ENCODE assay signal across 31 cellular contexts in genomic region chr1:150753416-150753815, GRCh38. TPM values are rescaled to one million over a fixed set of nuclear protein-coding genes. Genes with fewer than 3 reads are reported as not detected.
"Had no signal": no experiment of that assay in that cellular context is flagged by ENCODE, and none has a peak within 500 bp of the region (broad histone marks: within the 10 kb centered on the region; RNA-seq: fewer than 3 reads in every experiment).

No MANE protein-coding gene starts in this region.

- H3K9me3 Mint-ChIP-seq: nephron; T-helper 1 cell treated with Interleukin-12 subunit alpha and Interleukin-12 subunit beta and Interleukin-4 antibody, amounts not matched to agents 30 μg/mL and 1 μg/mL, for 36 hours had no signal

- H3K27ac Mint-ChIP-seq: nephron; T-helper 1 cell treated with Interleukin-12 subunit alpha and Interleukin-12 subunit beta and Interleukin-4 antibody, amounts not matched to agents 30 μg/mL and 1 μg/mL, for 36 hours had no signal

- H3K27me3 ChIP-seq: breast epithelium, gastrocnemius medialis, pancreas, right atrium auricular region, tibial nerve had no signal

- H3K36me3 ChIP-seq: breast epithelium, pancreas, WERI-Rb-1 had no signal

- H3K4me3 ChIP-seq: breast epithelium, gastrocnemius medialis, pancreas, psoas muscle, right atrium auricular region, smooth muscle cell, tibial nerve had no signal

- ATAC-seq: activated CD4-positive, CD25-positive, alpha-beta regulatory T cell treated with anti-CD3 and anti-CD28 coated beads, Interleukin-2, amount 50 U/mL, for 24 hours; gastrocnemius medialis; left cardiac atrium; pancreas; psoas muscle had no signal

- H3K27ac ChIP-seq: breast epithelium, gastrocnemius medialis, pancreas, psoas muscle, right atrium auricular region, tibial nerve, WERI-Rb-1 had no signal

- H3K4me3 Mint-ChIP-seq: nephron; T-helper 1 cell treated with Interleukin-12 subunit alpha and Interleukin-12 subunit beta and Interleukin-4 antibody, amounts not matched to agents 30 μg/mL and 1 μg/mL, for 36 hours had no signal

- H3K9me3 ChIP-seq: breast epithelium, gastrocnemius medialis, pancreas, psoas muscle, right atrium auricular region, tibial nerve had no signal

- FAIRE-seq: keratinocyte, pancreas had no signal

- H3K4me1 ChIP-seq: breast epithelium, gastrocnemius medialis, pancreas, psoas muscle, right atrium auricular region, tibial nerve had no signal

- H3K4me1 Mint-ChIP-seq: nephron had no signal

- DNase-seq: activated CD4-positive, alpha-beta T cell treated with anti-CD3 and anti-CD28 coated beads for 48 hours; activated CD4-positive, alpha-beta T cell treated with anti-CD3 and anti-CD28 coated beads, Interleukin-2, amount 50 U/mL, for 48 hours; activated CD8-positive, alpha-beta memory T cell treated with anti-CD3 and anti-CD28 coated beads for 24 hours; activated gamma-delta T cell treated with Interleukin-2 at 50 U/mL for 16 hours; activated naive CD4-positive, alpha-beta T cell treated with anti-CD3 and anti-CD28 coated beads, Interleukin-2, amount 50 U/mL, for 16 hours; activated T-cell treated with anti-CD3 and anti-CD28 coated beads, Interleukin-2, amount 50 U/mL, for 1 hour; central memory CD4-positive, alpha-beta T cell; effector memory CD4-positive, alpha-beta T cell; gastrocnemius medialis; glutamatergic neuron; left cardiac atrium; midbrain; nucleus accumbens; pancreas; psoas muscle; stimulated activated CD4-positive, alpha-beta T cell treated with anti-CD3 and anti-CD28 coated beads, Interleukin-2, amount 100 ng/mL, for 24 hours; stimulated activated naive CD4-positive, alpha-beta T cell treated with Interleukin-2 at 50 U/mL for 16 hours; SW 1271; T-helper 9 cell; WERI-Rb-1 had no signal

RNA-seq across cellular contexts. Expression of gene HORMAD1, which starts 32.7 kb away (rescaled TPM):
- total RNA-seq: dermis microvascular lymphatic vessel endothelial cell, epithelial cell of proximal tubule, myocyte, smooth muscle cell had no signal
